Comparison of ENCODE assay signal across 29 cellular contexts in the genomic region with DNA sequence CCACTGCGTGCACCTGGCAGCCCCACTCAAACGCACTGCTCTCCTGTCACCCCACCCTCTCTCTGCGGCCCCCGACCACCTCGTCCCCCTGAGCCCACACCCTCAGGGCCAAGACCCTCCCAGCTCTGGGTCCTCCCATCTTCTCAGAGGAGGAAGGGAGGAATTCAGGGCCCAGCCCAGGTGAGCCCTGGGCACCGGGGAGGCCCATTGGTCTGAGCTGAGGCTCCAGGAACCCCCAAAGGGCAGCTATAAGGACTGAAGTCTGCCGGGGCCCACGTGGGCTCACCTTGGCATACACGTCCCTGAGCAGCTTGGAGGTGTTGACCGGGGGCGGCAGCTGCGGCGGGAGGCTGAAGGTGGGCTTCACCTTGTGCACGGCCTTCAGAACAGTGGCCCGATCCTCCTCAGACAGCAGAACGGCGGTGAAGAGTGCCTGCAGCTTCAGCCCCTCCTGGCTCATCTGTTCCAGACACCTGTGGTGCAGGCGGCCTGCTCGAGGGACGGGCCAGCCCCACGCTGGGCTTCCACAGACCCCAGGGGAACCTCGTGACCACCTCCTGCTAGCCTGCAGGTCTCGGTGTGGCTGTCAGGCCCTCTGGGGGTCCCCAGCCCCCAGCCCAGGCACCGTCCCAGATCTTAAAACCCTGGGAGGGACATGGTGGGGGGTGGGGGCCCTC. TPM values are rescaled to one million over a fixed set of nuclear protein-coding genes. Genes with fewer than 3 reads are reported as not detected.
DNase-seq lines count a peak whose midpoint lies in the region; ATAC-seq and TF ChIP-seq lines count a peak whose summit lies in the region.
"Had no signal": no experiment of that assay in that cellular context is flagged by ENCODE, and none has a peak within 500 bp of the region (broad histone marks: within the 10 kb centered on the region; RNA-seq: fewer than 3 reads in every experiment).

No MANE protein-coding gene starts in this region.

- H3K14ac ChIP-seq in mesenchymal stem cell (ENCODE audit: low read length in 2 of 2), result no peak overlapping the region

- H2AFZ ChIP-seq in mesenchymal stem cell (ENCODE audit: low read depth, low read length), result no peak overlapping the region

- no peak overlapping the region for H4K91ac ChIP-seq in mesenchymal stem cell (ENCODE audit: low read length)

- H2BK5ac ChIP-seq in mesenchymal stem cell (ENCODE audit: low read depth, low read length, poor library complexity, severe bottlenecking), result no peak overlapping the region

- no peak overlapping the region for H2BK15ac ChIP-seq in mesenchymal stem cell (ENCODE audit: low read depth, poor library complexity, severe bottlenecking)

- no peak overlapping the region for H2BK120ac ChIP-seq in mesenchymal stem cell (ENCODE audit: low read depth, low read length)

- intact Hi-C loops in testis (cut with DNase I; ENCODE audit: low total_unique reads), result no loop called here
- intact Hi-C loops in body of pancreas (cut with DNase I), result no loop called here

- peaks cover 20% of the 10 kb centered on the region for H3K79me1 ChIP-seq in mesenchymal stem cell (replicated peaks; ENCODE audit: low read length, poor library complexity, severe bottlenecking)

- peak overlapping the region; percentile 41 for H3K4me3 ChIP-seq in BLaER1
- no peak overlapping the region for H3K4me3 ChIP-seq in mesenchymal stem cell (ENCODE audit: insufficient read depth in 1 of 2, low read depth in 1 of 2, low read length in 2 of 2)
- no peak overlapping the region for H3K4me3 ChIP-seq in testis
- no peak overlapping the region for H3K4me3 ChIP-seq in body of pancreas
- H3K4me3 ChIP-seq: upper lobe of left lung had no signal

- H3K27me3 ChIP-seq in BLaER1 (no peaks in the 10 kb centered on the region), mesenchymal stem cell (ENCODE audit: control insufficient read depth in 1 of 2, insufficient read depth in 1 of 2, low read length in 2 of 2) (no peaks in the 10 kb centered on the region), testis (no peaks in the 10 kb centered on the region), body of pancreas (no peaks in the 10 kb centered on the region)
- H3K27me3 ChIP-seq: upper lobe of left lung had no signal

- WGBS in mesenchymal stem cell, result 95% methylated on average over 24 of the region's 24 CpGs
- 92% methylated on average over 15 to 17 of the region's 24 CpGs for WGBS in testis, 2 donors
- WGBS in body of pancreas, 2 donors, result 88 to 90% methylated on average over 7 to 24 of the region's 24 CpGs

- H3K27me3 Mint-ChIP-seq in immature natural killer cell (ENCODE audit: low read depth in 3 of 3), result peaks cover 0 to 3% (median 3%) of the 10 kb centered on the region in 3 donors
- H3K27me3 Mint-ChIP-seq: dendritic cell treated with granulocyte-macrophage colony-stimulating factor and Interleukin-4, amounts not matched to agents 40 ng/mL and 50 ng/mL, for 4 days; IgD-negative memory B cell had no signal

- peak overlapping the region; percentile 89 for H3K4me2 ChIP-seq in BLaER1
- H3K4me2 ChIP-seq in mesenchymal stem cell (ENCODE audit: low read length, poor library complexity, severe bottlenecking), result peak overlapping the region; percentile 37

- H3K36me3 ChIP-seq in BLaER1, result peaks cover 84% of the 10 kb centered on the region
- H3K36me3 ChIP-seq in mesenchymal stem cell (ENCODE audit: control insufficient read depth in 1 of 2, insufficient read depth in 2 of 2, low read depth in 1 of 2, low read length in 2 of 2), result peaks cover 32 to 65% of the 10 kb centered on the region in 2 experiments
- no peaks in the 10 kb centered on the region for H3K36me3 ChIP-seq in testis (ENCODE audit: low read depth, missing control alignments)
- peaks cover 0 to 10% of the 10 kb centered on the region in 2 donors for H3K36me3 ChIP-seq in body of pancreas (replicated peaks in 1 of 2; ENCODE audit: insufficient read depth in 1 of 2, low read depth in 2 of 2)

- TF ChIP-seq CTCF in testis (IDR thresholded peaks at IDR 0.05), result no peak
- TF ChIP-seq CTCF in body of pancreas (IDR thresholded peaks at IDR 0.05), result no peak

- peaks cover 54% of the 10 kb centered on the region for H3K4me1 ChIP-seq in BLaER1
- H3K4me1 ChIP-seq in mesenchymal stem cell (ENCODE audit: control insufficient read depth, insufficient read depth, low read depth, low read length), result peaks cover 29% of the 10 kb centered on the region
- no peaks in the 10 kb centered on the region for H3K4me1 ChIP-seq in testis
- no peaks in the 10 kb centered on the region for H3K4me1 ChIP-seq in body of pancreas

- peaks cover 5 to 16% (median 16%) of the 10 kb centered on the region in 3 donors for H3K36me3 Mint-ChIP-seq in immature natural killer cell

- no peak overlapping the region for H3K27ac Mint-ChIP-seq in immature natural killer cell
- H3K27ac Mint-ChIP-seq: dendritic cell treated with granulocyte-macrophage colony-stimulating factor and Interleukin-4, amounts not matched to agents 40 ng/mL and 50 ng/mL, for 4 days had no signal

- DNase-seq in mesenchymal stem cell (no peak), testis (no peak), body of pancreas (no peak), putamen (ENCODE audit: low spot score) (no peak), immature natural killer cell (no peak)
- DNase-seq: activated CD4-positive, alpha-beta T cell treated with anti-CD3 and anti-CD28 coated beads, Interleukin-2, amount 50 U/mL, for 48 hours; activated CD4-positive, CD25-positive, alpha-beta regulatory T cell treated with anti-CD3 and anti-CD28 coated beads, Interleukin-2, amount 50 U/mL, for 72 hours; activated gamma-delta T cell treated with Interleukin-2 at 50 U/mL for 16 hours; activated T-cell treated with anti-CD3 and anti-CD28 coated beads, Interleukin-2, amount 50 U/mL, for 48 hours; COR-L47; DMS53; endodermal cell; H7; NCI-H146; NCI-H345; NCI-H69; Right ventricle myocardium superior; stimulated activated CD4-positive, alpha-beta T cell treated with anti-CD3 and anti-CD28 coated beads, Interleukin-4, amount 100 ng/mL, for 1 hour had no signal

- peaks cover 46% of the 10 kb centered on the region for H4K20me1 ChIP-seq in BLaER1

- H3K27ac ChIP-seq in BLaER1, result peak overlapping the region; percentile 79
- H3K27ac ChIP-seq in angular gyrus (ENCODE audit: low read depth, low read length), result peak overlapping the region; percentile 85
- peak overlapping the region; percentile 12 for H3K27ac ChIP-seq in mesenchymal stem cell (ENCODE audit: low read length, poor library complexity, severe bottlenecking)
- H3K27ac ChIP-seq in testis, result peak overlapping the region; percentile 36 to 63
- H3K27ac ChIP-seq in body of pancreas, result no peak overlapping the region
- H3K27ac ChIP-seq: C4-2B, upper lobe of left lung had no signal

- H3K9me3 ChIP-seq in BLaER1 (no peaks in the 10 kb centered on the region), mesenchymal stem cell (ENCODE audit: control insufficient read depth, low read length) (no peaks in the 10 kb centered on the region), testis (no peaks in the 10 kb centered on the region), body of pancreas (no peaks in the 10 kb centered on the region)
- H3K9me3 ChIP-seq: upper lobe of left lung had no signal

- TF ChIP-seq POLR2A in testis (IDR thresholded peaks at IDR 0.05), result no peak
- no peak for TF ChIP-seq POLR2A in body of pancreas (IDR thresholded peaks at IDR 0.05)

- H3K9me3 Mint-ChIP-seq in immature natural killer cell, result no peaks in the 10 kb centered on the region
- H3K9me3 Mint-ChIP-seq: dendritic cell treated with granulocyte-macrophage colony-stimulating factor and Interleukin-4, amounts not matched to agents 40 ng/mL and 50 ng/mL, for 4 days; endodermal cell; IgD-negative memory B cell had no signal

- H4K8ac ChIP-seq in mesenchymal stem cell (ENCODE audit: low read length), result no peak overlapping the region

- H3K4me3 Mint-ChIP-seq in immature natural killer cell, result no peak overlapping the region
- H3K4me3 Mint-ChIP-seq: dendritic cell treated with granulocyte-macrophage colony-stimulating factor and Interleukin-4, amounts not matched to agents 40 ng/mL and 50 ng/mL, for 4 days; endodermal cell; IgD-negative memory B cell had no signal

- H3K18ac ChIP-seq in mesenchymal stem cell (ENCODE audit: low read depth in 1 of 2, low read length in 2 of 2), result no peak overlapping the region

- no peak for ATAC-seq in body of pancreas

- H3K23ac ChIP-seq in mesenchymal stem cell (ENCODE audit: low read length in 2 of 2), result no peak overlapping the region

- no peak overlapping the region for H2BK12ac ChIP-seq in mesenchymal stem cell (ENCODE audit: low read length in 2 of 2)

- H3K9ac ChIP-seq in BLaER1 (peak overlapping the region; percentile 67), mesenchymal stem cell (ENCODE audit: low read length) (no peak overlapping the region)

- peak overlapping the region; percentile 7 for H2AK5ac ChIP-seq in mesenchymal stem cell (ENCODE audit: low read length, severe bottlenecking)

- H3K4ac ChIP-seq in mesenchymal stem cell (ENCODE audit: low read depth in 1 of 2, low read length in 2 of 2), result no peak overlapping the region

- H3K4me1 Mint-ChIP-seq in immature natural killer cell, result peaks cover 7 to 8% of the 10 kb centered on the region in 2 donors
- H3K4me1 Mint-ChIP-seq: endodermal cell had no signal

RNA-seq across cellular contexts. Expression of a gene that starts 8.8 kb away (rescaled TPM):
- polyA plus RNA-seq in mesenchymal stem cell (2013, experiment 1 of 2), result 24.9 TPM
- polyA plus RNA-seq in mesenchymal stem cell (2013, experiment 2 of 2), result 23.7 TPM
- total RNA-seq in testis, result 100 to 1,000 TPM; 116 to 137 TPM
- polyA plus RNA-seq in testis (ENCODE audit: insufficient read depth, low read depth, low replicate concordance), result 178 TPM
- total RNA-seq in body of pancreas, result 10 to 100 TPM; 25.4 to 46.1 TPM
- 10 to 100 TPM; 26.6 to 38.1 (median 37.5) TPM for polyA plus RNA-seq in immature natural killer cell

RNA-seq across cellular contexts. Expression of a gene that starts 15.1 kb away (rescaled TPM):
- 0.04 TPM for polyA plus RNA-seq in mesenchymal stem cell (2013, experiment 1 of 2)
- polyA plus RNA-seq in mesenchymal stem cell (2013, experiment 2 of 2), result 0.07 TPM
- total RNA-seq in testis (1 to 10 TPM; 1.8 to 3.1 TPM), body of pancreas (not detected)
- polyA plus RNA-seq in testis (ENCODE audit: insufficient read depth, low read depth, low replicate concordance) (2.6 TPM), immature natural killer cell (under 1 TPM in 1 of 3 donors, not detected in 2; 0.54 TPM)
- total RNA-seq: fibroblast of villous mesenchyme; G401; H7; Right ventricle myocardium superior; T-helper 2 cell treated with Interferon-gamma antibody and Interleukin-4, amounts not matched to agents 100 ng/mL and 5 ng/mL, for 36 hours had no signal
- polyA plus RNA-seq: IgD-negative memory B cell, keratinocyte, liver had no signal

RNA-seq across cellular contexts. Expression of a gene that starts 34.9 kb away (rescaled TPM):
- 2.0 TPM for polyA plus RNA-seq in mesenchymal stem cell (2013, experiment 1 of 2)
- 2.1 TPM for polyA plus RNA-seq in mesenchymal stem cell (2013, experiment 2 of 2)
- total RNA-seq in testis (10 to 100 TPM in 1 of 2 donors, 1 to 10 TPM in 1; 6.6 to 12.4 TPM), body of pancreas (under 1 TPM in 1 of 2 donors, not detected in 1; 0.26 TPM)
- polyA plus RNA-seq in testis (ENCODE audit: insufficient read depth, low read depth, low replicate concordance) (5.5 TPM), immature natural killer cell (not detected)
- polyA plus RNA-seq: IgD-negative memory B cell had no signal

RNA-seq across cellular contexts. Expression of a gene that starts 38.4 kb away (rescaled TPM):
- 41.9 TPM for polyA plus RNA-seq in mesenchymal stem cell (2013, experiment 1 of 2)
- polyA plus RNA-seq in mesenchymal stem cell (2013, experiment 2 of 2), result 43.6 TPM
- 100 to 1,000 TPM; 148 to 158 TPM for total RNA-seq in testis
- 107 TPM for polyA plus RNA-seq in testis (ENCODE audit: insufficient read depth, low read depth, low replicate concordance)
- total RNA-seq in body of pancreas, result 10 to 100 TPM; 23.3 to 45.8 TPM
- polyA plus RNA-seq in immature natural killer cell, result 100 to 1,000 TPM in 1 of 3 donors, 10 to 100 TPM in 2; 78.7 to 119 (median 94.4) TPM

RNA-seq across cellular contexts. Expression of a gene that starts 51.6 kb away (rescaled TPM):
- polyA plus RNA-seq in mesenchymal stem cell (2013, experiment 1 of 2), result 33.8 TPM
- polyA plus RNA-seq in mesenchymal stem cell (2013, experiment 2 of 2), result 36.5 TPM
- total RNA-seq in testis (100 to 1,000 TPM; 343 to 397 TPM), body of pancreas (100 to 1,000 TPM in 1 of 2 donors, 10 to 100 TPM in 1; 72.4 to 236 TPM)
- polyA plus RNA-seq in testis (ENCODE audit: insufficient read depth, low read depth, low replicate concordance) (98.6 TPM), immature natural killer cell (1 to 10 TPM in 2 of 3 donors, not detected in 1; 1.4 to 2.6 TPM)

Comparison
In these comparisons a context has a peak if more than half of its experiments do, and no peak if none do; other contexts are left out.
1. H3K27ac ChIP-seq: peak in BLaER1 (single experiment), angular gyrus (single experiment), mesenchymal stem cell (single experiment) and testis (2 of 2); none in body of pancreas (0 of 4).
2. RNA of a gene that starts 34.9 kb away (total RNA-seq): 6.6 to 12.4 TPM in testis; 0.26 TPM in body of pancreas; every median in the first group is over 4 times any median in the second.